Comparison of ENCODE assay signal across 9 cellular contexts in the genomic region with DNA sequence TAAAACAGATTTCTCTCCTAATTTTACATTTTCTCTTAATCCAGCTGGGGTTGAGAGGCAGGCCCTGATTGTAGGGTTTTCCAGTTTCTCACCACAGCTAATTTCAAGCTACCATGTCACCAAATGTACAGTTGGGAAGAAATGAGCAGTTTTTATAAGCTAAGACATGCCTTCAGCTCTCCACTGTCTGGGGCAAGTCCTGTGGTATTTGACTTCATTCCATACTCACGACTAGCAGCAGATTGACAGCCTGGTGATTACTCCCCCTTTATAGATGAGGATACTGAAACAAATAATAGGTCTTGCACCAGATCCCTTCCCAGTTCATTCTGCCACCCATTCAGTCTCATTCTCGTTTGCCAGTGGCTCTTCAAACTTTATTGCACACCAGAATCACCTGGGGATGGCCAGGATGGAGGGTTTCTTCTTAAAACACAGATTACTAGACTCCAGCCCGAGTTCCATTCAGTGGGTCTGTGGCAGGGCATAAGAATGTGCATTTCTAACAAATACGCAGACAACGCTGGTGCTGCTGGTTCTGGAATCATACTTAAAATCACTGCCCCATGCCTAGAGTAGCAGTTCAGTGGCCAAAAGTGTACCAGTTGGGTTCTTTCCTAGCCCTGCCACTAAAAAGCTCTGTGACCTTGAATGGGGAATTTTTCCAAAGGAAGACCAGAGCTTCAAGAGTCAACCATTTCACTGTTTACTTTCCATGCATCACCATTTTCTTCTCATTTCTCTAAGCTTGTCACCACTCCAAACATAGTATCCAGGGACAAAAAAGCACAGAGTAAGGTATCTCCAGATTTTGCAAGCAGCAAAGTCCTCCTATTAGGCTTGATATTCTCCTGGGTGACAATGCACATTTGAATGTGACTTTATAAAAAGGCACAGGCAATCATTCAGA.
DNase-seq lines count a peak whose midpoint lies in the region; ATAC-seq and TF ChIP-seq lines count a peak whose summit lies in the region.
"Had no signal": no experiment of that assay in that cellular context is flagged by ENCODE, and none has a peak within 500 bp of the region (broad histone marks: within the 10 kb centered on the region; RNA-seq: fewer than 3 reads in every experiment).

No MANE protein-coding gene starts in this region.

- H3K9ac ChIP-seq in mucosa of stomach (ENCODE audit: low read length): peak overlapping the region; percentile 6

- no peak for TF ChIP-seq CTCF in left ventricle myocardium inferior (IDR thresholded peaks at IDR 0.05; ENCODE audit: borderline replicate concordance)

- H3K27ac ChIP-seq in left ventricle myocardium inferior (replicated peaks): peak overlapping the region; percentile 94

- no peaks in the 10 kb centered on the region for H3K9me3 ChIP-seq in left ventricle myocardium inferior (replicated peaks)
- H3K9me3 ChIP-seq in mucosa of stomach (ENCODE audit: control insufficient read depth, low read length): no peaks in the 10 kb centered on the region
- no peaks in the 10 kb centered on the region for H3K9me3 ChIP-seq in MG63

- H3K4me3 ChIP-seq in left ventricle myocardium inferior: no peak overlapping the region
- H3K4me3 ChIP-seq in mucosa of stomach (ENCODE audit: low read length): no peak overlapping the region
- no peak overlapping the region for H3K4me3 ChIP-seq in MG63

- no peaks in the 10 kb centered on the region for H3K27me3 ChIP-seq in left ventricle myocardium inferior (ENCODE audit: low read depth)
- H3K27me3 ChIP-seq in mucosa of stomach (ENCODE audit: control insufficient read depth, insufficient read depth, low read length): no peaks in the 10 kb centered on the region
- no peaks in the 10 kb centered on the region for H3K27me3 ChIP-seq in MG63

- intact Hi-C loops in left ventricle myocardium inferior (cut with micrococcal nuclease): no loop called here
- intact Hi-C loops in Right ventricle myocardium superior (cut with DNase I): loop anchor here (5.0 kb wide), 1 partner anchor 45 kb away; no protein-coding TSS in a partner anchor

- H3K36me3 ChIP-seq in left ventricle myocardium inferior: no peaks in the 10 kb centered on the region
- H3K36me3 ChIP-seq in mucosa of stomach (ENCODE audit: control insufficient read depth, insufficient read depth, low read length): no peaks in the 10 kb centered on the region
- no peaks in the 10 kb centered on the region for H3K36me3 ChIP-seq in MG63

- H3K4me1 ChIP-seq in left ventricle myocardium inferior: peaks cover 81% of the 10 kb centered on the region
- peaks cover 59% of the 10 kb centered on the region for H3K4me1 ChIP-seq in mucosa of stomach (ENCODE audit: control insufficient read depth, insufficient read depth, low read length)

- DNase-seq in left ventricle myocardium inferior (no peak), Right ventricle myocardium superior (no peak), dermis blood vessel endothelial cell (peak; percentile 48), MG63 (no peak), NOMO-1 (lab: John Stamatoyannopoulos, UW; ENCODE audit: unreplicated experiment in 2 of 2) (no peak)
- DNase-seq: activated CD8-positive, alpha-beta memory T cell treated with anti-CD3 and anti-CD28 coated beads for 24 hours had no signal

- ATAC-seq in Right ventricle myocardium superior (ENCODE audit: poor library complexity) (no peak), HG03139 (IDR thresholded peaks at IDR 0.05; ENCODE audit: unreplicated experiment) (no peak), HG02623 (IDR thresholded peaks at IDR 0.05; ENCODE audit: unreplicated experiment) (no peak)
